24 cellular contexts compared by ENCODE assay signal in the genomic region with DNA sequence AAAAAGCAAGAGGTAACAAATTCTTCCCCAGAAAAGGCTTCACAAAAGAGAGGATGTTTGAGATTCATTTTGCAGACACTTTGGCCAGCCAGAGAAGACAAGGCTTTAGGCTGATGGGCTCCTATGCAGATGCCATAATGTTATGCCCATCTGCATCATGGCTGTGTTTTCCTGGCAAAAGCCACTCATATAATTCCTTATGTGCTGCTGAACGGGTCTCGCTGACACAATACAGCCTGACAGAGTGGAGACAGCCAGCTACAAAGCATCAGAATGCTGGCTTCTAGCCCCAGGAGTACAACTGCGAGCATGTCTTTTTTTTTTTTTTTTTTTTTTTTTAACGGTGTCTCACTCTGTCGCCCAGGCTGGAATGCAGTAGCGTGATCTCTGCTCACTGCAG.
DNase-seq lines count a peak whose midpoint lies in the region; ATAC-seq lines count a peak whose summit lies in the region.
"Had no signal": no experiment of that assay in that cellular context is flagged by ENCODE, and none has a peak within 500 bp of the region (broad histone marks: within the 10 kb centered on the region; RNA-seq: fewer than 3 reads in every experiment).

No MANE protein-coding gene starts in this region.

- peaks cover 0 to 27% of the 10 kb centered on the region in 2 donors for H3K36me3 Mint-ChIP-seq in activated naive CD4-positive, alpha-beta T cell treated with anti-CD3 and anti-CD28 coated beads, Interleukin-2, amount 50 U/mL, for 72 hours
- H3K36me3 Mint-ChIP-seq: T-cell had no signal

- ATAC-seq in activated naive CD4-positive, alpha-beta T cell treated with anti-CD3 and anti-CD28 coated beads, Interleukin-2, amount 50 U/mL, for 72 hours = peak; percentile 64 to 66
- ATAC-seq in GM21723 (IDR thresholded peaks at IDR 0.05; ENCODE audit: unreplicated experiment) = no peak
- ATAC-seq: gastrocnemius medialis, left colon, T-cell had no signal

- DNase-seq in NCI-H748 (lab: John Stamatoyannopoulos, UW; ENCODE audit: unreplicated experiment) = peak; percentile 83
- no peak for DNase-seq in NCI-H748 treated with DMSO at 0.1 percent for 48 hours (lab: John Stamatoyannopoulos, UW)
- DNase-seq in activated naive CD4-positive, alpha-beta T cell treated with anti-CD3 and anti-CD28 coated beads, Interleukin-2, amount 50 U/mL, for 72 hours (ENCODE audit: low spot score in 2 of 2) = no peak
- no peak for DNase-seq in activated naive CD4-positive, alpha-beta T cell (lab: John Stamatoyannopoulos, UW)
- peak; percentile 79 for DNase-seq in NCI-H2171 treated with DMSO at 0.1 percent for 48 hours (lab: John Stamatoyannopoulos, UW)
- no peak for DNase-seq in GDM1 (lab: John Stamatoyannopoulos, UW)
- no peak for DNase-seq in HCEC 1CT
- DNase-seq: ACHN, activated B cell treated with CpG ODN at 0.5 μM for 24 hours, activated gamma-delta T cell treated with Interleukin-2 at 50 U/mL for 16 hours, activated T-cell treated with anti-CD3 and anti-CD28 coated beads for 4 hours, amniotic stem cell, BE2C, DMS79, gastrocnemius medialis, hippocampal formation, left colon, NCI-H774, nephron progenitor cell, retina, SHP77 treated with DMSO at 0.1 percent for 48 hours, T-cell, tibial artery had no signal

- peaks cover 33 to 42% of the 10 kb centered on the region in 2 donors for H3K9me3 Mint-ChIP-seq in activated naive CD4-positive, alpha-beta T cell treated with anti-CD3 and anti-CD28 coated beads, Interleukin-2, amount 50 U/mL, for 72 hours

- H3K27ac Mint-ChIP-seq in activated naive CD4-positive, alpha-beta T cell treated with anti-CD3 and anti-CD28 coated beads, Interleukin-2, amount 50 U/mL, for 72 hours = no peak overlapping the region
- H3K27ac Mint-ChIP-seq: activated B cell treated with CpG ODN at 0.5 μM for 24 hours, T-cell had no signal

Comparison
In these comparisons a context has a peak if more than half of its experiments do, and no peak if none do; other contexts are left out.
1. DNase-seq: peak in NCI-H748 (single experiment) and NCI-H2171 treated with DMSO at 0.1 percent for 48 hours (single experiment); none in NCI-H748 treated with DMSO at 0.1 percent for 48 hours (single experiment), activated naive CD4-positive, alpha-beta T cell treated with anti-CD3 and anti-CD28 coated beads, Interleukin-2, amount 50 U/mL, for 72 hours (0 of 2), activated naive CD4-positive, alpha-beta T cell (0 of 4), GDM1 (single experiment) and HCEC 1CT (single experiment).